Comparison of ENCODE assay signal across 1 cellular context in the genomic region with DNA sequence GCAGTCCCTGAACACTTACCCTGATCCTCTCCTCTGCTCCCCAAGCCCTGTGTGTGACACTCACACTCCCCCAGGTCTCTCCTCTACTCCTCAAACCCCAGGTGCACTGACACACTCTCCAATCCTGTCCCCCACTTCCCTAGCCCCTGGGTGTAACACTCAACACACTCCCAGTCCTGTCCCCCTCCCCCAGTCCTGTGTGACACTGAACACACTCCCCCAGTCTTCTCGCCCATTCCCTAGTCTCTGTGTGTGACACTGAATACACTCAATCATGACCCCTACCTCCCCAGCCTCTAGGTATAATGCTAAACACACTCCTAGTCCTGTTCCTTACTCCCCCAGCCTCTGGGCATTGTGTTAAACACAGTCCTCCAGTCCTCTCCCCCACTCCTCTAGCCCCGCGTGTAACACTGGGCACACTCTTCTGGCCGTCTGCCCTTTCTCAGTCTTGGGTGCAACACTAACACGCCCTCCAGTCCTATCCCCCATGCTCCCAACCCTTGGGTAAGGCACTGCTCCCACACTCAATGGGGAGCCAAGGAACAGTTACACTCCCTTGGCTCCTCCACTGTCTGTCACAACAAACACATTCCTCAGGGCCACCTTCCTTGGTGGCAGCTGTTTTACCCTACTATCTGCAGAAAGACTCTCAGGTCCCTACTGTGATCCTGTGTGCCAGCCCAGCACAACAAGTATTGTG.
TF ChIP-seq lines count a peak whose summit lies in the region.

No MANE protein-coding gene starts in this region.

TF ChIP-seq in IMR-90, 13 proteins besides CTCF, POLR2A, EP300 and RAD21:
- TF ChIP-seq BHLHE40 (IDR thresholded peaks at IDR 0.05; ENCODE audit: low read depth, low read length) (no peak), SMC3 (IDR thresholded peaks at IDR 0.05; ENCODE audit: low read depth, low read length) (no peak), FOS (IDR thresholded peaks at IDR 0.05; ENCODE audit: low read depth, low read length) (no peak), NFE2L2 (IDR thresholded peaks at IDR 0.05; ENCODE audit: low read depth, low read length) (no peak), RCOR1 (IDR thresholded peaks at IDR 0.05; ENCODE audit: insufficient replicate concordance, low read length) (no peak), MAFK (IDR thresholded peaks at IDR 0.05; ENCODE audit: low read depth, low read length) (no peak), CHD1 (IDR thresholded peaks at IDR 0.05; ENCODE audit: low read depth, low read length) (no peak), MAZ (IDR thresholded peaks at IDR 0.05; ENCODE audit: borderline replicate concordance, low read depth, low read length) (no peak), MXI1 (IDR thresholded peaks at IDR 0.05; ENCODE audit: borderline replicate concordance, low read depth, low read length) (no peak), CEBPB (IDR thresholded peaks at IDR 0.05; ENCODE audit: low read depth, low read length) (no peak), RFX5 (IDR thresholded peaks at IDR 0.05; ENCODE audit: low read depth, low read length) (no peak)
- TF ChIP-seq, protein P1, sequence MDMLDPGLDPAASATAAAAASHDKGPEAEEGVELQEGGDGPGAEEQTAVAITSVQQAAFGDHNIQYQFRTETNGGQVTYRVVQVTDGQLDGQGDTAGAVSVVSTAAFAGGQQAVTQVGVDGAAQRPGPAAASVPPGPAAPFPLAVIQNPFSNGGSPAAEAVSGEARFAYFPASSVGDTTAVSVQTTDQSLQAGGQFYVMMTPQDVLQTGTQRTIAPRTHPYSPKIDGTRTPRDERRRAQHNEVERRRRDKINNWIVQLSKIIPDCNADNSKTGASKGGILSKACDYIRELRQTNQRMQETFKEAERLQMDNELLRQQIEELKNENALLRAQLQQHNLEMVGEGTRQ (IDR thresholded peaks at IDR 0.05; ENCODE audit: low read depth, low read length) = no peak
- TF ChIP-seq, protein P2, sequence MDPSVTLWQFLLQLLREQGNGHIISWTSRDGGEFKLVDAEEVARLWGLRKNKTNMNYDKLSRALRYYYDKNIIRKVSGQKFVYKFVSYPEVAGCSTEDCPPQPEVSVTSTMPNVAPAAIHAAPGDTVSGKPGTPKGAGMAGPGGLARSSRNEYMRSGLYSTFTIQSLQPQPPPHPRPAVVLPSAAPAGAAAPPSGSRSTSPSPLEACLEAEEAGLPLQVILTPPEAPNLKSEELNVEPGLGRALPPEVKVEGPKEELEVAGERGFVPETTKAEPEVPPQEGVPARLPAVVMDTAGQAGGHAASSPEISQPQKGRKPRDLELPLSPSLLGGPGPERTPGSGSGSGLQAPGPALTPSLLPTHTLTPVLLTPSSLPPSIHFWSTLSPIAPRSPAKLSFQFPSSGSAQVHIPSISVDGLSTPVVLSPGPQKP (IDR thresholded peaks at IDR 0.05; ENCODE audit: borderline replicate concordance, low read depth, low read length) = no peak
